In genomic region chr1:180609643-180610555, GRCh38 we compare ENCODE assay signal across 12 cellular contexts. TPM values are rescaled to one million over a fixed set of nuclear protein-coding genes. Genes with fewer than 3 reads are reported as not detected.
A peak's percentile ranks its signal among the peaks of the same experiment; 100 is the strongest.
DNase-seq lines count a peak whose midpoint lies in the region; ATAC-seq and TF ChIP-seq lines count a peak whose summit lies in the region.
"Had no signal": no experiment of that assay in that cellular context is flagged by ENCODE, and none has a peak within 500 bp of the region (broad histone marks: within the 10 kb centered on the region; RNA-seq: fewer than 3 reads in every experiment).

No MANE protein-coding gene starts in this region.

- intact Hi-C loops in left ventricle myocardium inferior (cut with micrococcal nuclease), result no loop called here

- POLR2A ChIA-PET in WTC11 (lab: Charles Lee), result interaction anchor here (1.3 kb wide), 1 partner anchor 22 kb away, joined by 3 read pairs; the partner anchor contains the start of gene XPR1

- 88% methylated on average over 7 of the region's 7 CpGs for WGBS in thymus

- peaks cover 14% of the 10 kb centered on the region for H3K27me3 Mint-ChIP-seq in T-helper 1 cell treated with Interleukin-12 subunit alpha and Interleukin-12 subunit beta and Interleukin-4 antibody, amounts not matched to agents 30 μg/mL and 1 μg/mL, for 36 hours (ENCODE audit: low read depth)
- H3K27me3 Mint-ChIP-seq in WTC11 (ENCODE audit: low read depth), result no peaks in the 10 kb centered on the region
- H3K27me3 Mint-ChIP-seq: effector memory CD8-positive, alpha-beta T cell; stimulated activated memory B cell treated with anti-CD40 and anti-IgM and Interleukin-4, amounts not matched to agents 10 μg/mL and 1 μg/mL and 100 μg/mL, for 72 hours had no signal

- H3K27ac ChIP-seq in left ventricle myocardium inferior (replicated peaks) (peak overlapping the region; percentile 83), thymus (ENCODE audit: low read depth) (peak overlapping the region; percentile 21)

- no peak overlapping the region for H3K4me3 Mint-ChIP-seq in T-helper 1 cell treated with Interleukin-12 subunit alpha and Interleukin-12 subunit beta and Interleukin-4 antibody, amounts not matched to agents 30 μg/mL and 1 μg/mL, for 36 hours
- H3K4me3 Mint-ChIP-seq in WTC11, result no peak overlapping the region
- H3K4me3 Mint-ChIP-seq: effector memory CD8-positive, alpha-beta T cell; stimulated activated memory B cell treated with anti-CD40 and anti-IgM and Interleukin-4, amounts not matched to agents 10 μg/mL and 1 μg/mL and 100 μg/mL, for 72 hours had no signal

- H3K36me3 ChIP-seq in left ventricle myocardium inferior, result no peaks in the 10 kb centered on the region
- no peaks in the 10 kb centered on the region for H3K36me3 ChIP-seq in thymus (ENCODE audit: control insufficient read depth, insufficient read depth)

- TF ChIP-seq CTCF in WTC11 (IDR thresholded peaks at IDR 0.05) (no peak), left ventricle myocardium inferior (IDR thresholded peaks at IDR 0.05; ENCODE audit: borderline replicate concordance) (no peak)

- H3K9me3 ChIP-seq in left ventricle myocardium inferior (replicated peaks) (no peaks in the 10 kb centered on the region), thymus (ENCODE audit: control insufficient read depth) (no peaks in the 10 kb centered on the region)

- H3K4me3 ChIP-seq in left ventricle myocardium inferior (no peak overlapping the region), thymus (ENCODE audit: low read length) (no peak overlapping the region)

- H3K4me1 ChIP-seq in left ventricle myocardium inferior, result peaks cover 27% of the 10 kb centered on the region
- H3K4me1 ChIP-seq in thymus (ENCODE audit: control insufficient read depth, insufficient read depth, low read length), result no peaks in the 10 kb centered on the region

- ATAC-seq in WTC11, result peak; percentile 45
- ATAC-seq in GM19467 (IDR thresholded peaks at IDR 0.05; ENCODE audit: unreplicated experiment), result no peak
- no peak for ATAC-seq in HG03135 (IDR thresholded peaks at IDR 0.05; ENCODE audit: unreplicated experiment)
- ATAC-seq: effector memory CD8-positive, alpha-beta T cell; stimulated activated memory B cell treated with anti-CD40 and anti-IgM and Interleukin-4, amounts not matched to agents 10 μg/mL and 1 μg/mL and 100 μg/mL, for 72 hours had no signal

- H3K27ac Mint-ChIP-seq in T-helper 1 cell treated with Interleukin-12 subunit alpha and Interleukin-12 subunit beta and Interleukin-4 antibody, amounts not matched to agents 30 μg/mL and 1 μg/mL, for 36 hours, result peak overlapping the region; percentile 27
- H3K27ac Mint-ChIP-seq in WTC11, result no peak overlapping the region
- H3K27ac Mint-ChIP-seq: effector memory CD8-positive, alpha-beta T cell had no signal

- CTCF ChIA-PET in WTC11 (lab: Charles Lee), result interaction anchor here (0.6 to 1.0 kb wide), 3 partner anchors 10 to 272 kb away, joined by 3 read pairs; no protein-coding TSS in a partner anchor

- no peaks in the 10 kb centered on the region for H3K9me3 Mint-ChIP-seq in T-helper 1 cell treated with Interleukin-12 subunit alpha and Interleukin-12 subunit beta and Interleukin-4 antibody, amounts not matched to agents 30 μg/mL and 1 μg/mL, for 36 hours
- no peaks in the 10 kb centered on the region for H3K9me3 Mint-ChIP-seq in WTC11
- H3K9me3 Mint-ChIP-seq: effector memory CD8-positive, alpha-beta T cell; stimulated activated memory B cell treated with anti-CD40 and anti-IgM and Interleukin-4, amounts not matched to agents 10 μg/mL and 1 μg/mL and 100 μg/mL, for 72 hours had no signal

- peaks cover 3% of the 10 kb centered on the region for H3K36me3 Mint-ChIP-seq in T-helper 1 cell treated with Interleukin-12 subunit alpha and Interleukin-12 subunit beta and Interleukin-4 antibody, amounts not matched to agents 30 μg/mL and 1 μg/mL, for 36 hours (ENCODE audit: low read depth)
- H3K36me3 Mint-ChIP-seq in WTC11, result no peaks in the 10 kb centered on the region
- H3K36me3 Mint-ChIP-seq: stimulated activated memory B cell treated with anti-CD40 and anti-IgM and Interleukin-4, amounts not matched to agents 10 μg/mL and 1 μg/mL and 100 μg/mL, for 72 hours had no signal

- H3K4me1 Mint-ChIP-seq in T-helper 1 cell treated with Interleukin-12 subunit alpha and Interleukin-12 subunit beta and Interleukin-4 antibody, amounts not matched to agents 30 μg/mL and 1 μg/mL, for 36 hours (ENCODE audit: low read depth), result peaks cover 7% of the 10 kb centered on the region
- H3K4me1 Mint-ChIP-seq in WTC11, result peaks cover 13% of the 10 kb centered on the region

- no peak for DNase-seq in T-helper 1 cell
- no peak for DNase-seq in WTC11 (ENCODE audit: low spot score)
- no peak for DNase-seq in left ventricle myocardium inferior
- DNase-seq in stimulated activated CD4-positive, alpha-beta T cell treated with anti-CD3 and anti-CD28 coated beads, Interleukin-4, amount 100 ng/mL, for 24 hours, result no peak
- DNase-seq: activated naive CD4-positive, alpha-beta T cell treated with Interleukin-2 at 50 U/mL for 16 hours; effector memory CD8-positive, alpha-beta T cell had no signal

- H3K27me3 ChIP-seq in left ventricle myocardium inferior (ENCODE audit: low read depth), result no peaks in the 10 kb centered on the region
- no peaks in the 10 kb centered on the region for H3K27me3 ChIP-seq in thymus (ENCODE audit: control insufficient read depth, insufficient read depth)

TF ChIP-seq in WTC11, 78 proteins besides CTCF, POLR2A, EP300 and RAD21:
- no peak for TF ChIP-seq ELF4 (CRISPR knock-in tag; IDR thresholded peaks at IDR 0.05; ENCODE audit: low read depth)
- no peak for TF ChIP-seq CREB1 (CRISPR knock-in tag; IDR thresholded peaks at IDR 0.05)
- TF ChIP-seq TEAD1 (CRISPR knock-in tag; IDR thresholded peaks at IDR 0.05), result no peak
- TF ChIP-seq ERG (CRISPR knock-in tag; IDR thresholded peaks at IDR 0.05), result no peak
- no peak for TF ChIP-seq ZNF263 (CRISPR knock-in tag; IDR thresholded peaks at IDR 0.05; ENCODE audit: low read depth)

RNA-seq across cellular contexts. Expression of gene XPR1, which starts 21.9 kb away (rescaled TPM):
- 34.6 to 38.8 TPM (median 37.8 TPM) in 3 replicates for total RNA-seq in WTC11 (2021)
- 60.4 TPM for total RNA-seq in left ventricle myocardium inferior
- polyA plus RNA-seq in thymus, result 10.3 TPM

RNA-seq across cellular contexts. Expression of gene OVAAL, which starts 51.1 kb away (rescaled TPM):
- total RNA-seq in WTC11 (2021) (not detected in 3 replicates), left ventricle myocardium inferior (5.3 TPM)
- polyA plus RNA-seq in thymus, result 0.14 TPM
- total RNA-seq: lung microvascular endothelial cell had no signal
